1 cellular context compared by ENCODE assay signal in genomic region chr16:56647641-56648431, GRCh38.
TF ChIP-seq lines count a peak whose summit lies in the region.

No MANE protein-coding gene starts in this region.

TF ChIP-seq in HepG2, 621 proteins besides CTCF, POLR2A, EP300 and RAD21 (continued from another document and continues in another):
- TF ChIP-seq ZNF800 (CRISPR knock-in tag; IDR thresholded peaks at IDR 0.05) (peak; percentile 86; the same call in 1 of the 2 replicates), CENPX (CRISPR knock-in tag; IDR thresholded peaks at IDR 0.05) (no peak), NFATC3 (CRISPR knock-in tag; IDR thresholded peaks at IDR 0.05) (no peak), KLF6 (CRISPR knock-in tag; IDR thresholded peaks at IDR 0.05) (no peak), CHD2 (IDR thresholded peaks at IDR 0.05; ENCODE audit: low read depth, low read length) (no peak), ZNF597 (CRISPR knock-in tag; IDR thresholded peaks at IDR 0.05) (no peak), ZC3H13 (CRISPR knock-in tag; IDR thresholded peaks at IDR 0.05) (no peak), ZSCAN21 (CRISPR knock-in tag; IDR thresholded peaks at IDR 0.05; ENCODE audit: borderline replicate concordance) (peak; percentile 26; the same call in 1 of the 2 replicates), ZMYM3 (CRISPR knock-in tag; IDR thresholded peaks at IDR 0.05) (peak; percentile 60; the same call in 1 of the 2 replicates), ZNF644 (CRISPR knock-in tag; IDR thresholded peaks at IDR 0.05; ENCODE audit: low read depth) (no peak), RBM39 (IDR thresholded peaks at IDR 0.05; ENCODE audit: low read depth, low read length, poor library complexity, severe bottlenecking) (no peak), ZNF564 (CRISPR knock-in tag; IDR thresholded peaks at IDR 0.05) (peak; percentile 48; the same call in 1 of the 2 replicates), ZBTB7B (CRISPR knock-in tag; IDR thresholded peaks at IDR 0.05) (no peak), ZNF724P (CRISPR knock-in tag; IDR thresholded peaks at IDR 0.05; ENCODE audit: borderline replicate concordance) (peak; percentile 66; the same call in 1 of the 2 replicates), HNF4A (CRISPR knock-in tag; IDR thresholded peaks at IDR 0.05) (peak; percentile 52; the same call in 1 of the 2 replicates), BCL3 (CRISPR knock-in tag; IDR thresholded peaks at IDR 0.05) (0 out of 2 replicates have a peak, but pooled peaks have one; percentile 30), ZSCAN30 (CRISPR knock-in tag; IDR thresholded peaks at IDR 0.05) (no peak), MEIS2 (CRISPR knock-in tag; IDR thresholded peaks at IDR 0.05) (no peak), KAT2B (IDR thresholded peaks at IDR 0.05; ENCODE audit: borderline replicate concordance, low read depth, low read length) (no peak), ZNF879 (CRISPR knock-in tag; IDR thresholded peaks at IDR 0.05) (no peak), ZNF337 (CRISPR knock-in tag; IDR thresholded peaks at IDR 0.05; ENCODE audit: borderline replicate concordance, low read depth) (no peak), HNRNPLL (IDR thresholded peaks at IDR 0.05; ENCODE audit: low read depth, low read length, poor library complexity, severe bottlenecking) (peak; percentile 86), SRF (IDR thresholded peaks at IDR 0.05; ENCODE audit: low read depth, low read length) (no peak), HNF4G (IDR thresholded peaks at IDR 0.05; ENCODE audit: borderline replicate concordance, low read depth, low read length) (no peak), HNF4G (CRISPR knock-in tag; IDR thresholded peaks at IDR 0.05; ENCODE audit: borderline replicate concordance, low read depth) (no peak), EEA1 (CRISPR knock-in tag; IDR thresholded peaks at IDR 0.05; ENCODE audit: borderline replicate concordance) (no peak), SIX1 (CRISPR knock-in tag; IDR thresholded peaks at IDR 0.05; ENCODE audit: borderline replicate concordance) (no peak), SNRNP70 (IDR thresholded peaks at IDR 0.05; ENCODE audit: low read depth, low read length) (no peak), ZFY (CRISPR knock-in tag; IDR thresholded peaks at IDR 0.05) (no peak), CBX5 (CRISPR knock-in tag; IDR thresholded peaks at IDR 0.05; ENCODE audit: borderline replicate concordance) (no peak), XRCC5 (optimal IDR thresholded peaks at IDR 0.05; ENCODE audit: low read length) (peak; percentile 24), ZBTB38 (CRISPR knock-in tag; IDR thresholded peaks at IDR 0.05) (no peak), ZHX1 (CRISPR knock-in tag; IDR thresholded peaks at IDR 0.05; ENCODE audit: low read depth) (no peak), ZNF207 (IDR thresholded peaks at IDR 0.05; ENCODE audit: borderline replicate concordance) (no peak), NONO (IDR thresholded peaks at IDR 0.05) (no peak), NONO (CRISPR knock-in tag; conservative IDR thresholded peaks at IDR 0.05) (no peak), ZNF547 (CRISPR knock-in tag; IDR thresholded peaks at IDR 0.05) (peak; percentile 48; the same call in 1 of the 2 replicates), PRDM4 (CRISPR knock-in tag; IDR thresholded peaks at IDR 0.05; ENCODE audit: borderline replicate concordance) (no peak), ZNF75D (CRISPR knock-in tag; IDR thresholded peaks at IDR 0.05; ENCODE audit: borderline replicate concordance) (no peak), PITX1 (CRISPR knock-in tag; IDR thresholded peaks at IDR 0.05) (peak; percentile 74), NR2F2 (IDR thresholded peaks at IDR 0.05; ENCODE audit: borderline replicate concordance, low read depth) (no peak), STAG1 (CRISPR knock-in tag; IDR thresholded peaks at IDR 0.05) (peak; percentile 45), ZNF709 (CRISPR knock-in tag; IDR thresholded peaks at IDR 0.05) (no peak)
- TF ChIP-seq, protein P1, sequence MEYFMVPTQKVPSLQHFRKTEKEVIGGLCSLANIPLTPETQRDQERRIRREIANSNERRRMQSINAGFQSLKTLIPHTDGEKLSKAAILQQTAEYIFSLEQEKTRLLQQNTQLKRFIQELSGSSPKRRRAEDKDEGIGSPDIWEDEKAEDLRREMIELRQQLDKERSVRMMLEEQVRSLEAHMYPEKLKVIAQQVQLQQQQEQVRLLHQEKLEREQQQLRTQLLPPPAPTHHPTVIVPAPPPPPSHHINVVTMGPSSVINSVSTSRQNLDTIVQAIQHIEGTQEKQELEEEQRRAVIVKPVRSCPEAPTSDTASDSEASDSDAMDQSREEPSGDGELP (IDR thresholded peaks at IDR 0.05; ENCODE audit: borderline replicate concordance, low read depth), result no peak
- TF ChIP-seq, protein P2, sequence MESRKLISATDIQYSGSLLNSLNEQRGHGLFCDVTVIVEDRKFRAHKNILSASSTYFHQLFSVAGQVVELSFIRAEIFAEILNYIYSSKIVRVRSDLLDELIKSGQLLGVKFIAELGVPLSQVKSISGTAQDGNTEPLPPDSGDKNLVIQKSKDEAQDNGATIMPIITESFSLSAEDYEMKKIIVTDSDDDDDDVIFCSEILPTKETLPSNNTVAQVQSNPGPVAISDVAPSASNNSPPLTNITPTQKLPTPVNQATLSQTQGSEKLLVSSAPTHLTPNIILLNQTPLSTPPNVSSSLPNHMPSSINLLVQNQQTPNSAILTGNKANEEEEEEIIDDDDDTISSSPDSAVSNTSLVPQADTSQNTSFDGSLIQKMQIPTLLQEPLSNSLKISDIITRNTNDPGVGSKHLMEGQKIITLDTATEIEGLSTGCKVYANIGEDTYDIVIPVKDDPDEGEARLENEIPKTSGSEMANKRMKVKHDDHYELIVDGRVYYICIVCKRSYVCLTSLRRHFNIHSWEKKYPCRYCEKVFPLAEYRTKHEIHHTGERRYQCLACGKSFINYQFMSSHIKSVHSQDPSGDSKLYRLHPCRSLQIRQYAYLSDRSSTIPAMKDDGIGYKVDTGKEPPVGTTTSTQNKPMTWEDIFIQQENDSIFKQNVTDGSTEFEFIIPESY (CRISPR knock-in tag; IDR thresholded peaks at IDR 0.05), result no peak
- TF ChIP-seq, protein P3, sequence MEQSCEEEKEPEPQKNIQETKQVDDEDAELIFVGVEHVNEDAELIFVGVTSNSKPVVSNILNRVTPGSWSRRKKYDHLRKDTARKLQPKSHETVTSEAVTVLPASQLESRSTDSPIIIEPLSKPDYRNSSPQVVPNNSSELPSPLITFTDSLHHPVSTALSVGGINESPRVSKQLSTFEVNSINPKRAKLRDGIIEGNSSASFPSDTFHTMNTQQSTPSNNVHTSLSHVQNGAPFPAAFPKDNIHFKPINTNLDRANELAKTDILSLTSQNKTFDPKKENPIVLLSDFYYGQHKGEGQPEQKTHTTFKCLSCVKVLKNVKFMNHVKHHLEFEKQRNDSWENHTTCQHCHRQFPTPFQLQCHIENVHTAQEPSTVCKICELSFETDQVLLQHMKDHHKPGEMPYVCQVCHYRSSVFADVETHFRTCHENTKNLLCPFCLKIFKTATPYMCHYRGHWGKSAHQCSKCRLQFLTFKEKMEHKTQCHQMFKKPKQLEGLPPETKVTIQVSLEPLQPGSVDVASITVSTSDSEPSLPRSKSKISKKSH (CRISPR knock-in tag; IDR thresholded peaks at IDR 0.05; ENCODE audit: borderline replicate concordance), result peak; percentile 54; the same call in 1 of the 2 replicates
- TF ChIP-seq, protein P4, sequence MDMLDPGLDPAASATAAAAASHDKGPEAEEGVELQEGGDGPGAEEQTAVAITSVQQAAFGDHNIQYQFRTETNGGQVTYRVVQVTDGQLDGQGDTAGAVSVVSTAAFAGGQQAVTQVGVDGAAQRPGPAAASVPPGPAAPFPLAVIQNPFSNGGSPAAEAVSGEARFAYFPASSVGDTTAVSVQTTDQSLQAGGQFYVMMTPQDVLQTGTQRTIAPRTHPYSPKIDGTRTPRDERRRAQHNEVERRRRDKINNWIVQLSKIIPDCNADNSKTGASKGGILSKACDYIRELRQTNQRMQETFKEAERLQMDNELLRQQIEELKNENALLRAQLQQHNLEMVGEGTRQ (IDR thresholded peaks at IDR 0.05; ENCODE audit: low read depth, low read length), result no peak
- TF ChIP-seq, protein P4 (CRISPR knock-in tag; IDR thresholded peaks at IDR 0.05; ENCODE audit: borderline replicate concordance), result 0 out of 2 replicates have a peak, but pooled peaks have one; percentile 38
- TF ChIP-seq, protein P5, sequence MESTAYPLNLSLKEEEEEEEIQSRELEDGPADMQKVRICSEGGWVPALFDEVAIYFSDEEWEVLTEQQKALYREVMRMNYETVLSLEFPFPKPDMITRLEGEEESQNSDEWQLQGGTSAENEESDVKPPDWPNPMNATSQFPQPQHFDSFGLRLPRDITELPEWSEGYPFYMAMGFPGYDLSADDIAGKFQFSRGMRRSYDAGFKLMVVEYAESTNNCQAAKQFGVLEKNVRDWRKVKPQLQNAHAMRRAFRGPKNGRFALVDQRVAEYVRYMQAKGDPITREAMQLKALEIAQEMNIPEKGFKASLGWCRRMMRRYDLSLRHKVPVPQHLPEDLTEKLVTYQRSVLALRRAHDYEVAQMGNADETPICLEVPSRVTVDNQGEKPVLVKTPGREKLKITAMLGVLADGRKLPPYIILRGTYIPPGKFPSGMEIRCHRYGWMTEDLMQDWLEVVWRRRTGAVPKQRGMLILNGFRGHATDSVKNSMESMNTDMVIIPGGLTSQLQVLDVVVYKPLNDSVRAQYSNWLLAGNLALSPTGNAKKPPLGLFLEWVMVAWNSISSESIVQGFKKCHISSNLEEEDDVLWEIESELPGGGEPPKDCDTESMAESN (CRISPR knock-in tag; conservative IDR thresholded peaks at IDR 0.05), result peak; percentile 62; the same call in 1 of the 2 replicates
